Comparison of ENCODE assay signal across 10 cellular contexts in genomic region chr5:132438931-132439330, GRCh38. TPM values are rescaled to one million over a fixed set of nuclear protein-coding genes. Genes with fewer than 3 reads are reported as not detected.
DNase-seq lines count a peak whose midpoint lies in the region; ATAC-seq and TF ChIP-seq lines count a peak whose summit lies in the region.
"Had no signal": no experiment of that assay in that cellular context is flagged by ENCODE, and none has a peak within 500 bp of the region (broad histone marks: within the 10 kb centered on the region; RNA-seq: fewer than 3 reads in every experiment).

No MANE protein-coding gene starts in this region.

- no peaks in the 10 kb centered on the region for H3K9me3 ChIP-seq in left lung
- no peaks in the 10 kb centered on the region for H3K9me3 ChIP-seq in thymus (ENCODE audit: control insufficient read depth)
- H3K9me3 ChIP-seq: pancreas had no signal

- CTCF ChIA-PET in activated CD4-positive, alpha-beta T cell treated with anti-CD3 and anti-CD28 coated beads for 36 hours (lab: Charles Lee) = interaction anchor here (0.7 to 2.8 kb wide), 11 partner anchors 9 to 70 kb away, joined by 3 to 13 read pairs (median 4); partner anchors contain the start of gene SLC22A5

- H3K27ac ChIP-seq in left lung = peak overlapping the region; percentile 63 to 79
- H3K27ac ChIP-seq in thymus (ENCODE audit: low read depth) = peak overlapping the region; percentile 46
- H3K27ac ChIP-seq: pancreas had no signal

- peak overlapping the region; percentile 78 for H3K27ac Mint-ChIP-seq in activated CD4-positive, alpha-beta T cell treated with anti-CD3 and anti-CD28 coated beads for 36 hours
- H3K27ac Mint-ChIP-seq in activated naive CD8-positive, alpha-beta T cell treated with anti-CD3 and anti-CD28 coated beads, Interleukin-2, amount 10 ng/mL, durations not matched to agents 7 days and 5 days = peak overlapping the region; percentile 86

- H3K27me3 ChIP-seq in left lung (no peaks in the 10 kb centered on the region), thymus (ENCODE audit: control insufficient read depth, insufficient read depth) (no peaks in the 10 kb centered on the region)
- H3K27me3 ChIP-seq: pancreas had no signal

- POLR2A ChIA-PET in activated CD4-positive, alpha-beta T cell treated with anti-CD3 and anti-CD28 coated beads for 36 hours (lab: Charles Lee) = interaction anchor here (0.6 to 1.5 kb wide), 4 partner anchors 12 to 41 kb away, joined by 3 to 7 read pairs (median 4); no protein-coding TSS in a partner anchor
- POLR2A ChIA-PET in activated naive CD8-positive, alpha-beta T cell treated with anti-CD3 and anti-CD28 coated beads, Interleukin-2, amount 10 ng/mL, durations not matched to agents 7 days and 5 days (lab: Charles Lee) = interaction anchor here (1.0 to 6.1 kb wide), 14 partner anchors 8 to 57 kb away, joined by 3 to 65 read pairs (median 4); partner anchors contain the start of gene IRF1

- intact Hi-C loops in activated CD4-positive, alpha-beta T cell treated with anti-CD3 and anti-CD28 coated beads for 36 hours (cut with DNase I, micrococcal nuclease) = loop anchor here in 1 of 2 experiments (2.0 kb wide), 1 partner anchor 18 kb away; no protein-coding TSS in a partner anchor
- intact Hi-C loops in left lung (cut with DNase I) = no loop called here

- WGBS in thymus = 85% methylated on average over 4 of the region's 4 CpGs

- no peak for DNase-seq in activated CD4-positive, alpha-beta T cell treated with anti-CD3 and anti-CD28 coated beads for 36 hours
- no peak for DNase-seq in activated CD4-positive, alpha-beta T cell treated with anti-CD3 and anti-CD28 coated beads, Interleukin-2, amount 50 U/mL, for 4 hours
- DNase-seq in activated naive CD8-positive, alpha-beta T cell treated with anti-CD3 and anti-CD28 coated beads, Interleukin-2, amount 10 ng/mL, durations not matched to agents 7 days and 5 days = no peak
- DNase-seq in left lung = no peak
- DNase-seq in stimulated activated CD4-positive, alpha-beta T cell treated with anti-CD3 and anti-CD28 coated beads, Interleukin-1b, Interleukin-23, amount 100 ng/mL, for 48 hours = no peak
- no peak for DNase-seq in AG08395 (ENCODE audit: low spot score)
- DNase-seq in EL = no peak
- DNase-seq: pancreas, T-helper 9 cell had no signal

- H3K36me3 ChIP-seq in left lung (no peaks in the 10 kb centered on the region), thymus (ENCODE audit: control insufficient read depth, insufficient read depth) (no peaks in the 10 kb centered on the region)
- H3K36me3 ChIP-seq: pancreas had no signal

- H3K36me3 Mint-ChIP-seq in activated CD4-positive, alpha-beta T cell treated with anti-CD3 and anti-CD28 coated beads for 36 hours (ENCODE audit: low read depth) = peaks cover 20% of the 10 kb centered on the region
- H3K36me3 Mint-ChIP-seq in activated naive CD8-positive, alpha-beta T cell treated with anti-CD3 and anti-CD28 coated beads, Interleukin-2, amount 10 ng/mL, durations not matched to agents 7 days and 5 days = peaks cover 50% of the 10 kb centered on the region

- H3K4me1 ChIP-seq in left lung = peaks cover 40 to 88% of the 10 kb centered on the region in 2 donors
- H3K4me1 ChIP-seq in thymus (ENCODE audit: control insufficient read depth, insufficient read depth, low read length) = peaks cover 58% of the 10 kb centered on the region

- no peaks in the 10 kb centered on the region for H3K9me3 Mint-ChIP-seq in activated CD4-positive, alpha-beta T cell treated with anti-CD3 and anti-CD28 coated beads for 36 hours (ENCODE audit: low read depth)
- H3K9me3 Mint-ChIP-seq in activated naive CD8-positive, alpha-beta T cell treated with anti-CD3 and anti-CD28 coated beads, Interleukin-2, amount 10 ng/mL, durations not matched to agents 7 days and 5 days = no peaks in the 10 kb centered on the region

- TF ChIP-seq CTCF in left lung (IDR thresholded peaks at IDR 0.05) = no peak

- peaks cover 79% of the 10 kb centered on the region for H3K4me1 Mint-ChIP-seq in activated CD4-positive, alpha-beta T cell treated with anti-CD3 and anti-CD28 coated beads for 36 hours
- H3K4me1 Mint-ChIP-seq in activated naive CD8-positive, alpha-beta T cell treated with anti-CD3 and anti-CD28 coated beads, Interleukin-2, amount 10 ng/mL, durations not matched to agents 7 days and 5 days = peaks cover 77% of the 10 kb centered on the region

- H3K4me3 ChIP-seq in left lung = no peak overlapping the region
- no peak overlapping the region for H3K4me3 ChIP-seq in thymus (ENCODE audit: low read length)
- H3K4me3 ChIP-seq: pancreas had no signal

- no peaks in the 10 kb centered on the region for H3K27me3 Mint-ChIP-seq in activated CD4-positive, alpha-beta T cell treated with anti-CD3 and anti-CD28 coated beads for 36 hours
- H3K27me3 Mint-ChIP-seq in activated naive CD8-positive, alpha-beta T cell treated with anti-CD3 and anti-CD28 coated beads, Interleukin-2, amount 10 ng/mL, durations not matched to agents 7 days and 5 days = no peaks in the 10 kb centered on the region

- H3K4me3 Mint-ChIP-seq in activated CD4-positive, alpha-beta T cell treated with anti-CD3 and anti-CD28 coated beads for 36 hours = no peak overlapping the region
- H3K4me3 Mint-ChIP-seq in activated naive CD8-positive, alpha-beta T cell treated with anti-CD3 and anti-CD28 coated beads, Interleukin-2, amount 10 ng/mL, durations not matched to agents 7 days and 5 days = peak overlapping the region; percentile 28

- ATAC-seq in activated CD4-positive, alpha-beta T cell treated with anti-CD3 and anti-CD28 coated beads for 36 hours = no peak
- ATAC-seq in activated naive CD8-positive, alpha-beta T cell treated with anti-CD3 and anti-CD28 coated beads, Interleukin-2, amount 10 ng/mL, durations not matched to agents 7 days and 5 days (ENCODE audit: low read depth) = no peak
- ATAC-seq in left lung = no peak

RNA-seq across cellular contexts. Expression of gene IRF1, which starts 51.6 kb away (rescaled TPM):
- 100 to 1,000 TPM; 121 to 130 TPM for total RNA-seq in activated CD4-positive, alpha-beta T cell treated with anti-CD3 and anti-CD28 coated beads for 36 hours
- total RNA-seq in activated naive CD8-positive, alpha-beta T cell treated with anti-CD3 and anti-CD28 coated beads, Interleukin-2, amount 10 ng/mL, durations not matched to agents 7 days and 5 days = 100 to 1,000 TPM; 228 to 238 TPM
- 10 to 100 TPM; 41.4 to 93.3 TPM for total RNA-seq in left lung
- polyA plus RNA-seq in thymus = 47.7 TPM
